In genomic region chr7:143757596-143757995, GRCh38 we compare ENCODE assay signal across 2 cellular contexts. TPM values are rescaled to one million over a fixed set of nuclear protein-coding genes. Genes with fewer than 3 reads are reported as not detected.
"Had no signal": no experiment of that assay in that cellular context is flagged by ENCODE, and none has a peak within 500 bp of the region (broad histone marks: within the 10 kb centered on the region; RNA-seq: fewer than 3 reads in every experiment).

Gene CTAGE6 (minus strand): TSS chr7:143757696. CDS start chr7:143757658, 38 bp downstream.

RNA-seq across cellular contexts. Expression of gene CTAGE6, which starts in this region (rescaled TPM):
- polyA plus RNA-seq: stomach, urinary bladder had no signal
